In the genomic region with DNA sequence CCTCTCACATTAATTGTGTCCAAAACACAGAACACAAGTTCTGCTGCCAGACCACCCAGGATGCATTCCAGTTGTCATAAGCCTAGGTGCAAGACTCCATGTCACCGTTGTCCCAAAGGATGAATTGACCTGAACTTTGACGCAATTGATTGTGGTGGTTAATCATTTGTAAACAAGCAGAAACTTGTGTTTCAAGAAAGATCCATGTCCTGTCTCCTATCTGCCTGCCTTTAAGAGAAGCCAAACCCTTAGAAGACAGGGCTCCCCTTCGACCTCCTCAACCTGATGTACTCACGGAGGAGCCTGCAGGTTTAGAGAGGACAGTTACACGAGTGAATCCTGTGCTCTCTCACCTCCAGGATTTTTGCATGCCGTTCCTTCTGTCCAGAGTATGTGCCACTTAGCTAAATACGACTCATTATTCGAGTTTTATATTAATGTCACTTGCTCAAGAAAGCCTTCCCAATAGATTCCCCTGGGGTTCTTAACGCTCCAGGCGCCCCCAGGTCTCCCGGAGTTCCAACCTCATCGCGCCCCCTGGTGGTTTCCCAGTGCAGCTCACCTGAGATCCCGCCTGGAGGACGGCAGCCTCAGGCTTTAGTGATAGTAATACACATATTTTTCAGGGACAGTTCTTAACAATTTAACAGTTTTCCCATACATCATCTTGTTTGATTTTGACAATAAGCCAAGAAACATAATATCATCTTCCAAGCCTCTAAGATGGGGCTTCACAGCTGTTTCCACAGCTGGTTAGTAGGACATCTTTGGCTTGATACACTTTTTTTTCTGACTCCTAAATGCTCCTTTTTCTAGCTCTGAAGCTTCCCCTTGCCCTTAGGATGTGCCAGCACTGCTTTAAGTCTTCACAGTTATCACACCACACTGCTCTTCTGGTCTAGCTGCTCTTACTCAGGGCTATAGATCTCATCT, we compare ENCODE assay signal across 9 cellular contexts. TPM values are rescaled to one million over a fixed set of nuclear protein-coding genes. Genes with fewer than 3 reads are reported as not detected.
DNase-seq lines count a peak whose midpoint lies in the region; ATAC-seq and TF ChIP-seq lines count a peak whose summit lies in the region.
"Had no signal": no experiment of that assay in that cellular context is flagged by ENCODE, and none has a peak within 500 bp of the region (broad histone marks: within the 10 kb centered on the region; RNA-seq: fewer than 3 reads in every experiment).

No MANE protein-coding gene starts in this region.

- no peak overlapping the region for H3K27ac Mint-ChIP-seq in immature natural killer cell

- peaks cover 0 to 4% (median 2%) of the 10 kb centered on the region in 3 donors for H3K27me3 Mint-ChIP-seq in immature natural killer cell (ENCODE audit: low read depth in 3 of 3)

- H3K9me3 Mint-ChIP-seq in immature natural killer cell = no peaks in the 10 kb centered on the region

- TF ChIP-seq POLR2A in GM18505 (IDR thresholded peaks at IDR 0.05; ENCODE audit: borderline replicate concordance, extremely low read depth, insufficient read depth, insufficient read length) = no peak

- DNase-seq in AG08396 (ENCODE audit: low spot score) (peak; percentile 22), SW480 (ENCODE audit: low spot score) (peak; percentile 4), immature natural killer cell (peak in 2 of 3 donors; percentile 8 to 11), HPDE6-E6E7 (ENCODE audit: extremely low spot score) (no peak), NCI-H2227 (lab: John Stamatoyannopoulos, UW; ENCODE audit: unreplicated experiment) (no peak)
- DNase-seq: sigmoid colon had no signal

- H3K4me1 Mint-ChIP-seq in immature natural killer cell = peaks cover 0 to 4% of the 10 kb centered on the region in 2 donors

- H3K4me3 Mint-ChIP-seq in immature natural killer cell = no peak overlapping the region

- H3K36me3 Mint-ChIP-seq in immature natural killer cell = no peaks in the 10 kb centered on the region

- peak; percentile 39 for TF ChIP-seq CTCF in GM12872 (IDR thresholded peaks at IDR 0.05; ENCODE audit: insufficient read depth, low read depth, low read length)

- no peak for ATAC-seq in GM18505 (IDR thresholded peaks at IDR 0.05; ENCODE audit: unreplicated experiment)
- no peak for ATAC-seq in GM21737 (IDR thresholded peaks at IDR 0.05; ENCODE audit: unreplicated experiment)

RNA-seq across cellular contexts. Expression of gene C8B, which starts 2.4 kb away (rescaled TPM):
- not detected for polyA plus RNA-seq in immature natural killer cell
- polyA plus RNA-seq: sigmoid colon had no signal

Comparison
In these comparisons a context has a peak if more than half of its experiments do, and no peak if none do; other contexts are left out.
1. DNase-seq: peak in AG08396 (single experiment), SW480 (single experiment) and immature natural killer cell (2 of 3); none in HPDE6-E6E7 (single experiment) and NCI-H2227 (single experiment).